1 cellular context compared by ENCODE assay signal in the genomic region with DNA sequence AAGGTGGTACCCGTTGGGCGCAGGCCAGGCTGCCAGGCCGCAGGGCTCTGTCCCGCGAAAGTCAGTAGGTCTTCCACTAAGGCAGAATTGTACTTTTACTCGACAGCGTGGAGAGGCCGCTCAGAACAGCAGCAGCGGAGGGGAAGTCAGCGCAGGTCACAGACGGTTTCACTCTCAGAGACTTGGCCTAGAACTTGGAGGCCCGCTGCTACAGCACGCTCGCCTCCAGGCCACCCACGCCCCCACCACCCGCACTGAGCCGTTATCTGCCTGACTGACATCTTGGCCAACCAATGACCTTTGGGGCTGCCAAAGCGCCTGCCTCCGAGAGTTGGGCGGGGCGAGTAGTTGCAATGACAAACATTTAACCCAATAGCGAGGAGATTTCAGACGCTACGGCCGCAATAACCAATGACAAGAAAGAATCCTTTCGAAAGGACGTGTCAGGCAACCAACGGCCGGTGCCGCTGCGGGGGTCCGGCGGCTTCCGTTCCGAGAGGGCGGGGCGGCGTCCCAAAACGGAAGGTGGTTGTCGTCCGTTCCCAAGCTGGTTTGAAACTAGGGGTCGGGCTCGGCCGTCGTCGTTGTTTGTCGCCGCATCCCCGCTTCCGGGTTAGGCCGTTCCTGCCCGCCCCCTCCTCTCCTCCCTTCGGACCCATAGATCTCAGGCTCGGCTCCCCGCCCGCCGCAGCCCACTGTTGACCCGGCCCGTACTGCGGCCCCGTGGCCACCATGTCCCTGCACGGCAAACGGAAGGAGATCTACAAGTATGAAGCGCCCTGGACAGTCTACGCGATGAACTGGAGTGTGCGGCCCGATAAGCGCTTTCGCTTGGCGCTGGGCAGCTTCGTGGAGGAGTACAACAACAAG.
A peak's percentile ranks its signal among the peaks of the same experiment; 100 is the strongest.
TF ChIP-seq lines count a peak whose summit lies in the region.

A gene with protein sequence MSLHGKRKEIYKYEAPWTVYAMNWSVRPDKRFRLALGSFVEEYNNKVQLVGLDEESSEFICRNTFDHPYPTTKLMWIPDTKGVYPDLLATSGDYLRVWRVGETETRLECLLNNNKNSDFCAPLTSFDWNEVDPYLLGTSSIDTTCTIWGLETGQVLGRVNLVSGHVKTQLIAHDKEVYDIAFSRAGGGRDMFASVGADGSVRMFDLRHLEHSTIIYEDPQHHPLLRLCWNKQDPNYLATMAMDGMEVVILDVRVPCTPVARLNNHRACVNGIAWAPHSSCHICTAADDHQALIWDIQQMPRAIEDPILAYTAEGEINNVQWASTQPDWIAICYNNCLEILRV (plus strand): TSS at position 532 of the 870 bp plus-strand sequence. CDS start 201 bp downstream, at position 733.

TF ChIP-seq in HepG2, 621 proteins besides CTCF, POLR2A, EP300 and RAD21 (continued from another document and continues in another):
- TF ChIP-seq, protein P1, sequence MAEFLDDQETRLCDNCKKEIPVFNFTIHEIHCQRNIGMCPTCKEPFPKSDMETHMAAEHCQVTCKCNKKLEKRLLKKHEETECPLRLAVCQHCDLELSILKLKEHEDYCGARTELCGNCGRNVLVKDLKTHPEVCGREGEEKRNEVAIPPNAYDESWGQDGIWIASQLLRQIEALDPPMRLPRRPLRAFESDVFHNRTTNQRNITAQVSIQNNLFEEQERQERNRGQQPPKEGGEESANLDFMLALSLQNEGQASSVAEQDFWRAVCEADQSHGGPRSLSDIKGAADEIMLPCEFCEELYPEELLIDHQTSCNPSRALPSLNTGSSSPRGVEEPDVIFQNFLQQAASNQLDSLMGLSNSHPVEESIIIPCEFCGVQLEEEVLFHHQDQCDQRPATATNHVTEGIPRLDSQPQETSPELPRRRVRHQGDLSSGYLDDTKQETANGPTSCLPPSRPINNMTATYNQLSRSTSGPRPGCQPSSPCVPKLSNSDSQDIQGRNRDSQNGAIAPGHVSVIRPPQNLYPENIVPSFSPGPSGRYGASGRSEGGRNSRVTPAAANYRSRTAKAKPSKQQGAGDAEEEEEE (CRISPR knock-in tag; IDR thresholded peaks at IDR 0.05; ENCODE audit: borderline replicate concordance): peak; percentile 95; the same call in 1 of the 2 replicates
- no peak for TF ChIP-seq ZNF879 (CRISPR knock-in tag; IDR thresholded peaks at IDR 0.05)
- TF ChIP-seq KDM4B (CRISPR knock-in tag; IDR thresholded peaks at IDR 0.05): no peak
- TF ChIP-seq, protein P2, sequence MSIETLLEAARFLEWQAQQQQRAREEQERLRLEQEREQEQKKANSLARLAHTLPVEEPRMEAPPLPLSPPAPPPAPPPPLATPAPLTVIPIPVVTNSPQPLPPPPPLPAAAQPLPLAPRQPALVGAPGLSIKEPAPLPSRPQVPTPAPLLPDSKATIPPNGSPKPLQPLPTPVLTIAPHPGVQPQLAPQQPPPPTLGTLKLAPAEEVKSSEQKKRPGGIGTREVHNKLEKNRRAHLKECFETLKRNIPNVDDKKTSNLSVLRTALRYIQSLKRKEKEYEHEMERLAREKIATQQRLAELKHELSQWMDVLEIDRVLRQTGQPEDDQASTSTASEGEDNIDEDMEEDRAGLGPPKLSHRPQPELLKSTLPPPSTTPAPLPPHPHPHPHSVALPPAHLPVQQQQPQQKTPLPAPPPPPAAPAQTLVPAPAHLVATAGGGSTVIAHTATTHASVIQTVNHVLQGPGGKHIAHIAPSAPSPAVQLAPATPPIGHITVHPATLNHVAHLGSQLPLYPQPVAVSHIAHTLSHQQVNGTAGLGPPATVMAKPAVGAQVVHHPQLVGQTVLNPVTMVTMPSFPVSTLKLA (IDR thresholded peaks at IDR 0.05): peak; percentile 51; the same call in 1 of the 2 replicates
- peak; percentile 93; the same call in 1 of the 2 replicates for TF ChIP-seq SNAPC2 (CRISPR knock-in tag; IDR thresholded peaks at IDR 0.05)
- no peak for TF ChIP-seq ZNF672 (CRISPR knock-in tag; IDR thresholded peaks at IDR 0.05)
- peak; percentile 31 for TF ChIP-seq TEAD3 (CRISPR knock-in tag; optimal IDR thresholded peaks at IDR 0.05; ENCODE audit: borderline replicate concordance)
- TF ChIP-seq RBM39 (IDR thresholded peaks at IDR 0.05; ENCODE audit: low read depth, low read length, poor library complexity, severe bottlenecking): peak; percentile 74
- TF ChIP-seq CBX1 (IDR thresholded peaks at IDR 0.05; ENCODE audit: low read depth): no peak
- TF ChIP-seq ZNF136 (CRISPR knock-in tag; IDR thresholded peaks at IDR 0.05; ENCODE audit: low read depth): no peak; the same call in 1 of the 2 replicates
- TF ChIP-seq, protein P3, sequence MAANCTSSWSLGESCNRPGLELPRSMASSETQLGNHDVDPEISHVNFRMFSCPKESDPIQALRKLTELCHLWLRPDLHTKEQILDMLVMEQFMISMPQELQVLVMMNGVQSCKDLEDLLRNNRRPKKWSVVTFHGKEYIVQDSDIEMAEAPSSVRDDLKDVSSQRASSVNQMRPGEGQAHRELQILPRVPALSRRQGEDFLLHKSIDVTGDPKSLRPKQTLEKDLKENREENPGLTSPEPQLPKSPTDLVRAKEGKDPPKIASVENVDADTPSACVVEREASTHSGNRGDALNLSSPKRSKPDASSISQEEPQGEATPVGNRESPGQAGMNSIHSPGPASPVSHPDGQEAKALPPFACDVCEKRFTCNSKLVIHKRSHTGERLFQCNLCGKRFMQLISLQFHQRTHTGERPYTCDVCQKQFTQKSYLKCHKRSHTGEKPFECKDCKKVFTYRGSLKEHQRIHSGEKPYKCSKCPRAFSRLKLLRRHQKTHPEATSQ (CRISPR knock-in tag; IDR thresholded peaks at IDR 0.05; ENCODE audit: borderline replicate concordance): peak; percentile 59; the same call in 1 of the 2 replicates
- no peak for TF ChIP-seq SMAD3 (CRISPR knock-in tag; IDR thresholded peaks at IDR 0.05)
- TF ChIP-seq, protein P4, sequence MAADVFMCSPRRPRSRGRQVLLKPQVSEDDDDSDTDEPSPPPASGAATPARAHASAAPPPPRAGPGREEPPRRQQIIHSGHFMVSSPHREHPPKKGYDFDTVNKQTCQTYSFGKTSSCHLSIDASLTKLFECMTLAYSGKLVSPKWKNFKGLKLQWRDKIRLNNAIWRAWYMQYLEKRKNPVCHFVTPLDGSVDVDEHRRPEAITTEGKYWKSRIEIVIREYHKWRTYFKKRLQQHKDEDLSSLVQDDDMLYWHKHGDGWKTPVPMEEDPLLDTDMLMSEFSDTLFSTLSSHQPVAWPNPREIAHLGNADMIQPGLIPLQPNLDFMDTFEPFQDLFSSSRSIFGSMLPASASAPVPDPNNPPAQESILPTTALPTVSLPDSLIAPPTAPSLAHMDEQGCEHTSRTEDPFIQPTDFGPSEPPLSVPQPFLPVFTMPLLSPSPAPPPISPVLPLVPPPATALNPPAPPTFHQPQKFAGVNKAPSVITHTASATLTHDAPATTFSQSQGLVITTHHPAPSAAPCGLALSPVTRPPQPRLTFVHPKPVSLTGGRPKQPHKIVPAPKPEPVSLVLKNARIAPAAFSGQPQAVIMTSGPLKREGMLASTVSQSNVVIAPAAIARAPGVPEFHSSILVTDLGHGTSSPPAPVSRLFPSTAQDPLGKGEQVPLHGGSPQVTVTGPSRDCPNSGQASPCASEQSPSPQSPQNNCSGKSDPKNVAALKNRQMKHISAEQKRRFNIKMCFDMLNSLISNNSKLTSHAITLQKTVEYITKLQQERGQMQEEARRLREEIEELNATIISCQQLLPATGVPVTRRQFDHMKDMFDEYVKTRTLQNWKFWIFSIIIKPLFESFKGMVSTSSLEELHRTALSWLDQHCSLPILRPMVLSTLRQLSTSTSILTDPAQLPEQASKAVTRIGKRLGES (CRISPR knock-in tag; IDR thresholded peaks at IDR 0.05; ENCODE audit: borderline replicate concordance): no peak
- TF ChIP-seq, protein P5, sequence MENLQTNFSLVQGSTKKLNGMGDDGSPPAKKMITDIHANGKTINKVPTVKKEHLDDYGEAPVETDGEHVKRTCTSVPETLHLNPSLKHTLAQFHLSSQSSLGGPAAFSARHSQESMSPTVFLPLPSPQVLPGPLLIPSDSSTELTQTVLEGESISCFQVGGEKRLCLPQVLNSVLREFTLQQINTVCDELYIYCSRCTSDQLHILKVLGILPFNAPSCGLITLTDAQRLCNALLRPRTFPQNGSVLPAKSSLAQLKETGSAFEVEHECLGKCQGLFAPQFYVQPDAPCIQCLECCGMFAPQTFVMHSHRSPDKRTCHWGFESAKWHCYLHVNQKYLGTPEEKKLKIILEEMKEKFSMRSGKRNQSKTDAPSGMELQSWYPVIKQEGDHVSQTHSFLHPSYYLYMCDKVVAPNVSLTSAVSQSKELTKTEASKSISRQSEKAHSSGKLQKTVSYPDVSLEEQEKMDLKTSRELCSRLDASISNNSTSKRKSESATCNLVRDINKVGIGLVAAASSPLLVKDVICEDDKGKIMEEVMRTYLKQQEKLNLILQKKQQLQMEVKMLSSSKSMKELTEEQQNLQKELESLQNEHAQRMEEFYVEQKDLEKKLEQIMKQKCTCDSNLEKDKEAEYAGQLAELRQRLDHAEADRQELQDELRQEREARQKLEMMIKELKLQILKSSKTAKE (CRISPR knock-in tag; IDR thresholded peaks at IDR 0.05; ENCODE audit: borderline replicate concordance): peak; percentile 69
- TF ChIP-seq ZNF263 (CRISPR knock-in tag; IDR thresholded peaks at IDR 0.05): peak; percentile 74
- TF ChIP-seq, protein P6, sequence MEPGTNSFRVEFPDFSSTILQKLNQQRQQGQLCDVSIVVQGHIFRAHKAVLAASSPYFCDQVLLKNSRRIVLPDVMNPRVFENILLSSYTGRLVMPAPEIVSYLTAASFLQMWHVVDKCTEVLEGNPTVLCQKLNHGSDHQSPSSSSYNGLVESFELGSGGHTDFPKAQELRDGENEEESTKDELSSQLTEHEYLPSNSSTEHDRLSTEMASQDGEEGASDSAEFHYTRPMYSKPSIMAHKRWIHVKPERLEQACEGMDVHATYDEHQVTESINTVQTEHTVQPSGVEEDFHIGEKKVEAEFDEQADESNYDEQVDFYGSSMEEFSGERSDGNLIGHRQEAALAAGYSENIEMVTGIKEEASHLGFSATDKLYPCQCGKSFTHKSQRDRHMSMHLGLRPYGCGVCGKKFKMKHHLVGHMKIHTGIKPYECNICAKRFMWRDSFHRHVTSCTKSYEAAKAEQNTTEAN (CRISPR knock-in tag; conservative IDR thresholded peaks at IDR 0.05): peak; percentile 59; the same call in 1 of the 2 replicates
- TF ChIP-seq, protein P7, sequence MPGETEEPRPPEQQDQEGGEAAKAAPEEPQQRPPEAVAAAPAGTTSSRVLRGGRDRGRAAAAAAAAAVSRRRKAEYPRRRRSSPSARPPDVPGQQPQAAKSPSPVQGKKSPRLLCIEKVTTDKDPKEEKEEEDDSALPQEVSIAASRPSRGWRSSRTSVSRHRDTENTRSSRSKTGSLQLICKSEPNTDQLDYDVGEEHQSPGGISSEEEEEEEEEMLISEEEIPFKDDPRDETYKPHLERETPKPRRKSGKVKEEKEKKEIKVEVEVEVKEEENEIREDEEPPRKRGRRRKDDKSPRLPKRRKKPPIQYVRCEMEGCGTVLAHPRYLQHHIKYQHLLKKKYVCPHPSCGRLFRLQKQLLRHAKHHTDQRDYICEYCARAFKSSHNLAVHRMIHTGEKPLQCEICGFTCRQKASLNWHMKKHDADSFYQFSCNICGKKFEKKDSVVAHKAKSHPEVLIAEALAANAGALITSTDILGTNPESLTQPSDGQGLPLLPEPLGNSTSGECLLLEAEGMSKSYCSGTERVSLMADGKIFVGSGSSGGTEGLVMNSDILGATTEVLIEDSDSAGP (CRISPR knock-in tag; IDR thresholded peaks at IDR 0.05; ENCODE audit: borderline replicate concordance): peak; percentile 95
- TF ChIP-seq, protein P8, sequence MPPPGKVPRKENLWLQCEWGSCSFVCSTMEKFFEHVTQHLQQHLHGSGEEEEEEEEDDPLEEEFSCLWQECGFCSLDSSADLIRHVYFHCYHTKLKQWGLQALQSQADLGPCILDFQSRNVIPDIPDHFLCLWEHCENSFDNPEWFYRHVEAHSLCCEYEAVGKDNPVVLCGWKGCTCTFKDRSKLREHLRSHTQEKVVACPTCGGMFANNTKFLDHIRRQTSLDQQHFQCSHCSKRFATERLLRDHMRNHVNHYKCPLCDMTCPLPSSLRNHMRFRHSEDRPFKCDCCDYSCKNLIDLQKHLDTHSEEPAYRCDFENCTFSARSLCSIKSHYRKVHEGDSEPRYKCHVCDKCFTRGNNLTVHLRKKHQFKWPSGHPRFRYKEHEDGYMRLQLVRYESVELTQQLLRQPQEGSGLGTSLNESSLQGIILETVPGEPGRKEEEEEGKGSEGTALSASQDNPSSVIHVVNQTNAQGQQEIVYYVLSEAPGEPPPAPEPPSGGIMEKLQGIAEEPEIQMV (CRISPR knock-in tag; IDR thresholded peaks at IDR 0.05; ENCODE audit: low read depth): peak; percentile 75; the same call in 1 of the 2 replicates
- TF ChIP-seq ATRX (CRISPR knock-in tag; IDR thresholded peaks at IDR 0.05; ENCODE audit: borderline replicate concordance): no peak
- TF ChIP-seq ARNTL (CRISPR knock-in tag; IDR thresholded peaks at IDR 0.05): peak; percentile 85
- TF ChIP-seq, protein P9, sequence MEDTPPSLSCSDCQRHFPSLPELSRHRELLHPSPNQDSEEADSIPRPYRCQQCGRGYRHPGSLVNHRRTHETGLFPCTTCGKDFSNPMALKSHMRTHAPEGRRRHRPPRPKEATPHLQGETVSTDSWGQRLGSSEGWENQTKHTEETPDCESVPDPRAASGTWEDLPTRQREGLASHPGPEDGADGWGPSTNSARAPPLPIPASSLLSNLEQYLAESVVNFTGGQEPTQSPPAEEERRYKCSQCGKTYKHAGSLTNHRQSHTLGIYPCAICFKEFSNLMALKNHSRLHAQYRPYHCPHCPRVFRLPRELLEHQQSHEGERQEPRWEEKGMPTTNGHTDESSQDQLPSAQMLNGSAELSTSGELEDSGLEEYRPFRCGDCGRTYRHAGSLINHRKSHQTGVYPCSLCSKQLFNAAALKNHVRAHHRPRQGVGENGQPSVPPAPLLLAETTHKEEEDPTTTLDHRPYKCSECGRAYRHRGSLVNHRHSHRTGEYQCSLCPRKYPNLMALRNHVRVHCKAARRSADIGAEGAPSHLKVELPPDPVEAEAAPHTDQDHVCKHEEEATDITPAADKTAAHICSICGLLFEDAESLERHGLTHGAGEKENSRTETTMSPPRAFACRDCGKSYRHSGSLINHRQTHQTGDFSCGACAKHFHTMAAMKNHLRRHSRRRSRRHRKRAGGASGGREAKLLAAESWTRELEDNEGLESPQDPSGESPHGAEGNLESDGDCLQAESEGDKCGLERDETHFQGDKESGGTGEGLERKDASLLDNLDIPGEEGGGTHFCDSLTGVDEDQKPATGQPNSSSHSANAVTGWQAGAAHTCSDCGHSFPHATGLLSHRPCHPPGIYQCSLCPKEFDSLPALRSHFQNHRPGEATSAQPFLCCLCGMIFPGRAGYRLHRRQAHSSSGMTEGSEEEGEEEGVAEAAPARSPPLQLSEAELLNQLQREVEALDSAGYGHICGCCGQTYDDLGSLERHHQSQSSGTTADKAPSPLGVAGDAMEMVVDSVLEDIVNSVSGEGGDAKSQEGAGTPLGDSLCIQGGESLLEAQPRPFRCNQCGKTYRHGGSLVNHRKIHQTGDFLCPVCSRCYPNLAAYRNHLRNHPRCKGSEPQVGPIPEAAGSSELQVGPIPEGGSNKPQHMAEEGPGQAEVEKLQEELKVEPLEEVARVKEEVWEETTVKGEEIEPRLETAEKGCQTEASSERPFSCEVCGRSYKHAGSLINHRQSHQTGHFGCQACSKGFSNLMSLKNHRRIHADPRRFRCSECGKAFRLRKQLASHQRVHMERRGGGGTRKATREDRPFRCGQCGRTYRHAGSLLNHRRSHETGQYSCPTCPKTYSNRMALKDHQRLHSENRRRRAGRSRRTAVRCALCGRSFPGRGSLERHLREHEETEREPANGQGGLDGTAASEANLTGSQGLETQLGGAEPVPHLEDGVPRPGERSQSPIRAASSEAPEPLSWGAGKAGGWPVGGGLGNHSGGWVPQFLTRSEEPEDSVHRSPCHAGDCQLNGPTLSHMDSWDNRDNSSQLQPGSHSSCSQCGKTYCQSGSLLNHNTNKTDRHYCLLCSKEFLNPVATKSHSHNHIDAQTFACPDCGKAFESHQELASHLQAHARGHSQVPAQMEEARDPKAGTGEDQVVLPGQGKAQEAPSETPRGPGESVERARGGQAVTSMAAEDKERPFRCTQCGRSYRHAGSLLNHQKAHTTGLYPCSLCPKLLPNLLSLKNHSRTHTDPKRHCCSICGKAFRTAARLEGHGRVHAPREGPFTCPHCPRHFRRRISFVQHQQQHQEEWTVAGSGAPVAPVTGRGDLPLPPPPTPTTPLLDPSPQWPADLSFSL (CRISPR knock-in tag; IDR thresholded peaks at IDR 0.05): 0 out of 2 replicates have a peak, but pooled peaks have one; percentile 48
